Comparison of ENCODE assay signal across 8 cellular contexts in genomic region chr19:9435279-9436268, GRCh38. TPM values are rescaled to one million over a fixed set of nuclear protein-coding genes. Genes with fewer than 3 reads are reported as not detected.
DNase-seq lines count a peak whose midpoint lies in the region; ATAC-seq and TF ChIP-seq lines count a peak whose summit lies in the region.

ZNF266 (minus strand) TSS chr19:9435573; CDS start chr19:9420089, 15,484 bp downstream.

- peak within 1 kb of the TSS; percentile 30 to 95 (median 80) for H3K4me3 ChIP-seq in heart left ventricle

- TF ChIP-seq CTCF in GM12872 (IDR thresholded peaks at IDR 0.05; ENCODE audit: insufficient read depth, low read depth, low read length) (peak; percentile 63), heart left ventricle (IDR thresholded peaks at IDR 0.05) (peak; percentile 40 to 80 (median 70)), type B pancreatic cell (conservative IDR thresholded peaks at IDR 0.05) (peak; percentile 72)

- DNase-seq in NCI-H1417 (lab: John Stamatoyannopoulos, UW) (peak; percentile 77 to 95 (median 88)), SW 1271 (lab: John Stamatoyannopoulos, UW) (peak; percentile 74 to 88), heart left ventricle (peak; percentile 89 to 94 (median 91)), pons (ENCODE audit: low spot score) (peak; percentile 78), type B pancreatic cell (ENCODE audit: extremely low spot score, unreplicated experiment) (peak; percentile 89)
- peak; percentile 93 for DNase-seq in activated naive CD8-positive, alpha-beta T cell treated with anti-CD3 and anti-CD28 coated beads, Interleukin-2, amount 50 U/mL, for 24 hours

- H3K36me3 Mint-ChIP-seq in activated naive CD8-positive, alpha-beta T cell treated with anti-CD3 and anti-CD28 coated beads, Interleukin-2, amount 50 U/mL, for 24 hours (ENCODE audit: low read depth), result peaks cover 41% of the 10 kb centered on the region
- H3K36me3 Mint-ChIP-seq in type B pancreatic cell, result peaks cover 33% of the 10 kb centered on the region

- H3K27me3 Mint-ChIP-seq in activated naive CD8-positive, alpha-beta T cell treated with anti-CD3 and anti-CD28 coated beads, Interleukin-2, amount 50 U/mL, for 24 hours, result no peaks in the 10 kb centered on the region
- no peaks in the 10 kb centered on the region for H3K27me3 Mint-ChIP-seq in type B pancreatic cell

- peak within 1 kb of the TSS; percentile 93 for H3K27ac Mint-ChIP-seq in activated naive CD8-positive, alpha-beta T cell treated with anti-CD3 and anti-CD28 coated beads, Interleukin-2, amount 50 U/mL, for 24 hours
- peak within 1 kb of the TSS; percentile 96 for H3K27ac Mint-ChIP-seq in type B pancreatic cell

- H3K4me1 Mint-ChIP-seq in activated naive CD8-positive, alpha-beta T cell treated with anti-CD3 and anti-CD28 coated beads, Interleukin-2, amount 50 U/mL, for 24 hours, result peaks cover 28% of the 10 kb centered on the region
- H3K4me1 Mint-ChIP-seq in type B pancreatic cell (ENCODE audit: unreplicated experiment), result peaks cover 20% of the 10 kb centered on the region

- H3K27ac ChIP-seq in heart left ventricle, result peak within 1 kb of the TSS; percentile 68 to 95 (median 92)

- intact Hi-C loops in heart left ventricle (cut with DNase I), result loop anchor here in 5 of 10 donors (1.0 to 10.0 kb wide), 9 partner anchors 28 to 359 kb away; partner anchors contain the start of genes ZNF426 (in 2 of the 5), ZNF559 (in 2 of the 5) and ZNF121 (in 1 of the 5)

- TF ChIP-seq POLR2A in heart left ventricle (IDR thresholded peaks at IDR 0.05), result peak in 1 of 2 donors; percentile 46

- H3K4me1 ChIP-seq in heart left ventricle, result peaks cover 0 to 27% (median 16%) of the 10 kb centered on the region in 12 donors

- H3K9me3 Mint-ChIP-seq in activated naive CD8-positive, alpha-beta T cell treated with anti-CD3 and anti-CD28 coated beads, Interleukin-2, amount 50 U/mL, for 24 hours, result peaks cover 13% of the 10 kb centered on the region
- peaks cover 4% of the 10 kb centered on the region for H3K9me3 Mint-ChIP-seq in type B pancreatic cell

- peak within 1 kb of the TSS; percentile 94 for H3K4me3 Mint-ChIP-seq in activated naive CD8-positive, alpha-beta T cell treated with anti-CD3 and anti-CD28 coated beads, Interleukin-2, amount 50 U/mL, for 24 hours
- peak within 1 kb of the TSS; percentile 95 for H3K4me3 Mint-ChIP-seq in type B pancreatic cell

- H3K36me3 ChIP-seq in heart left ventricle, result peaks cover 0 to 32% (median 20%) of the 10 kb centered on the region in 9 donors

- no peaks in the 10 kb centered on the region for H3K27me3 ChIP-seq in heart left ventricle

- WGBS in heart left ventricle, 4 donors, result 11 to 17% (median 14%) methylated on average over 50 to 56 of the region's 56 CpGs

- peaks cover 0 to 9% (median 0%) of the 10 kb centered on the region in 12 donors for H3K9me3 ChIP-seq in heart left ventricle

- peak; percentile 94 for ATAC-seq in HG02759 (IDR thresholded peaks at IDR 0.05; ENCODE audit: unreplicated experiment)
- peak; percentile 96 for ATAC-seq in activated naive CD8-positive, alpha-beta T cell treated with anti-CD3 and anti-CD28 coated beads, Interleukin-2, amount 50 U/mL, for 24 hours
- peak; percentile 91 to 97 (median 96) for ATAC-seq in heart left ventricle

RNA-seq across cellular contexts. Expression of gene ZNF266, which starts in this region (rescaled TPM):
- total RNA-seq in heart left ventricle, result 10 to 100 TPM in 2 of 9 donors, 1 to 10 TPM in 7; 5.7 to 11.1 (median 7.7) TPM
- 10 to 100 TPM in 1 of 2 donors, 1 to 10 TPM in 1; 8.7 to 10.4 TPM for polyA plus RNA-seq in heart left ventricle
- 38.3 and 40.1 TPM in 2 replicates for total RNA-seq in type B pancreatic cell (ENCODE audit: low replicate concordance)

Comparison
In these comparisons a context has a peak if more than half of its experiments do, and no peak if none do; other contexts are left out.
1. Peak in every context shown above with its lines: DNase-seq, ATAC-seq, H3K4me3 ChIP-seq and H3K27ac ChIP-seq.